In the genomic region with DNA sequence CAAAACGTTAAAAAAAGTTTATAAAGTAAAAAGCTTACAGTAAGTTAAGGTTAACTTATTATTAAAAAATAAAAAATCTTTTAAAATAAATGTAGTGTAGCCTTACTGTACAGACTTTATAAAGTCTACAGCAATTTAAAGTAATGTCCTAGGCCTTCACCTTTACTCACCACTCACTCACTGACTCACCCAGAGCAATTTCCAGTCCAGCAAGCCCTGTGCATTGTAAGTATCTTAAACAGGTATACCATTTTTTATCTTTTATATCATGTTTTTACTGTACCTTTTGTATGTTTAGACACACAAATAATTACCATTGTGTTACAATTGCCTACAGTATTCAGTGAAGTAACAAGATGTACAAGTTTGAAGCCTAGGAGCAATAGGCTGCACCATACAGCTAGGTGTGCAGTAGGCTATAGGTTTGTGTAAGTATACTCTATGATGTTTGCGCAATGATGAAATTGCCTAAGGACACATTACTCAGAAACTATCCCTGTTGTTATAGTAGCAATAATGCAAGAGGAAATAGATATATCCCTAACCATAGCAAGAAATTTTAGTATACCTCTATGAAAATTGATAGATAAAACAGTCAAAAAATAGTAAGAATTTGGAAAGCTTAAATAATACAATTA, we compare ENCODE assay signal across 14 cellular contexts.
"Had no signal": no experiment of that assay in that cellular context is flagged by ENCODE, and none has a peak within 500 bp of the region (broad histone marks: within the 10 kb centered on the region; RNA-seq: fewer than 3 reads in every experiment).

No MANE protein-coding gene starts in this region.

- H3K4me1 Mint-ChIP-seq: nephron progenitor cell had no signal

- H3K4me1 ChIP-seq: colonic mucosa, testis, upper lobe of right lung had no signal

- H3K27me3 ChIP-seq: colonic mucosa, testis had no signal

- H3K4me3 Mint-ChIP-seq: activated CD4-positive, alpha-beta memory T cell treated with anti-CD3 and anti-CD28 coated beads, Interleukin-2, amount 10 ng/mL, durations not matched to agents 7 days and 5 days; activated T-cell treated with anti-CD3 and anti-CD28 coated beads, Interleukin-2, amount 50 U/mL, for 24 hours; nephron progenitor cell had no signal

- H3K36me3 ChIP-seq: colonic mucosa, spleen, stomach, upper lobe of right lung, WERI-Rb-1 had no signal

- H3K4me3 ChIP-seq: colonic mucosa, spleen, stomach, testis, upper lobe of right lung had no signal

- ATAC-seq: sciatic nerve, upper lobe of right lung had no signal

- H3K9me3 ChIP-seq: colonic mucosa, spleen, stomach, testis, upper lobe of right lung had no signal

- DNase-seq: activated CD4-positive, alpha-beta memory T cell treated with anti-CD3 and anti-CD28 coated beads, Interleukin-2, amount 10 ng/mL, durations not matched to agents 7 days and 5 days; activated CD4-positive, alpha-beta T cell treated with anti-CD3 and anti-CD28 coated beads for 4 hours; activated effector memory CD4-positive, alpha-beta T cell treated with Interleukin-2 at 50 U/mL for 16 hours; activated naive CD4-positive, alpha-beta T cell treated with anti-CD3 and anti-CD28 coated beads, Interleukin-2, amount 50 U/mL, for 16 hours; activated T-cell treated with anti-CD3 and anti-CD28 coated beads, Interleukin-2, amount 50 U/mL, for 24 hours; colonic mucosa; mesendoderm; nephron progenitor cell; spleen; stomach; testis; upper lobe of right lung; WERI-Rb-1 had no signal

- H3K9me3 Mint-ChIP-seq: activated CD4-positive, alpha-beta memory T cell treated with anti-CD3 and anti-CD28 coated beads, Interleukin-2, amount 10 ng/mL, durations not matched to agents 7 days and 5 days; activated T-cell treated with anti-CD3 and anti-CD28 coated beads, Interleukin-2, amount 50 U/mL, for 24 hours; nephron progenitor cell had no signal

- H3K27ac ChIP-seq: colonic mucosa, spleen, stomach, testis, upper lobe of right lung, WERI-Rb-1 had no signal

- H3K27ac Mint-ChIP-seq: activated CD4-positive, alpha-beta memory T cell treated with anti-CD3 and anti-CD28 coated beads, Interleukin-2, amount 10 ng/mL, durations not matched to agents 7 days and 5 days; activated T-cell treated with anti-CD3 and anti-CD28 coated beads, Interleukin-2, amount 50 U/mL, for 24 hours; nephron progenitor cell had no signal
